Comparison of ENCODE assay signal across 12 cellular contexts in genomic region chr1:171898956-171899355, GRCh38. TPM values are rescaled to one million over a fixed set of nuclear protein-coding genes. Genes with fewer than 3 reads are reported as not detected.
A peak's percentile ranks its signal among the peaks of the same experiment; 100 is the strongest.
DNase-seq lines count a peak whose midpoint lies in the region; ATAC-seq and TF ChIP-seq lines count a peak whose summit lies in the region.
"Had no signal": no experiment of that assay in that cellular context is flagged by ENCODE, and none has a peak within 500 bp of the region (broad histone marks: within the 10 kb centered on the region; RNA-seq: fewer than 3 reads in every experiment).

No MANE protein-coding gene starts in this region.

- H3K36me3 ChIP-seq in testis (ENCODE audit: low read depth, missing control alignments) = no peaks in the 10 kb centered on the region
- H3K36me3 ChIP-seq: esophagus squamous epithelium, neutrophil had no signal

- no peak for TF ChIP-seq CTCF in brain (conservative IDR thresholded peaks at IDR 0.05)
- no peak for TF ChIP-seq CTCF in testis (IDR thresholded peaks at IDR 0.05)

- H3K9me3 ChIP-seq in testis = no peaks in the 10 kb centered on the region
- H3K9me3 ChIP-seq: esophagus squamous epithelium, neutrophil had no signal

- H3K4me1 Mint-ChIP-seq in brain = peaks cover 51% of the 10 kb centered on the region

- DNase-seq in DMS 273 (lab: John Stamatoyannopoulos, UW; ENCODE audit: unreplicated experiment) (peak; percentile 8), DMS 273 treated with DMSO at 0.1 percent for 48 hours (lab: John Stamatoyannopoulos, UW) (no peak), inferior parietal cortex (ENCODE audit: extremely low spot score) (peak; percentile 85), testis (peak; percentile 20)
- DNase-seq in stimulated activated CD4-positive, alpha-beta T cell treated with anti-CD3 and anti-CD28 coated beads, Interleukin-15, amount 100 ng/mL, for 24 hours = no peak
- no peak for DNase-seq in stimulated activated CD8-positive, alpha-beta memory T cell treated with anti-CD3 and anti-CD28 coated beads, Interleukin-4, amount 100 ng/mL, for 48 hours
- DNase-seq: esophagus squamous epithelium had no signal

- no peak overlapping the region for H3K4me3 ChIP-seq in testis
- H3K4me3 ChIP-seq: esophagus squamous epithelium had no signal

- no peaks in the 10 kb centered on the region for H3K27me3 ChIP-seq in testis
- H3K27me3 ChIP-seq: esophagus squamous epithelium, neutrophil had no signal

- no peaks in the 10 kb centered on the region for H3K27me3 Mint-ChIP-seq in brain

- no peak for TF ChIP-seq POLR2A in testis (IDR thresholded peaks at IDR 0.05)

- WGBS in testis, 2 donors = 50 to 64% methylated on average over 8 to 9 of the region's 9 CpGs

- no peak for ATAC-seq in HG02678 (IDR thresholded peaks at IDR 0.05; ENCODE audit: unreplicated experiment)
- ATAC-seq: activated T-helper 17 cell treated with anti-CD3 and anti-CD28 coated beads, Interleukin-2, amount 50 U/mL, for 72 hours had no signal

- peaks cover 0 to 6% (median 0%) of the 10 kb centered on the region in 5 experiments for H3K9me3 Mint-ChIP-seq in brain
- H3K9me3 Mint-ChIP-seq: activated T-helper 17 cell treated with anti-CD3 and anti-CD28 coated beads, Interleukin-2, amount 50 U/mL, for 72 hours had no signal

- peaks cover 5% of the 10 kb centered on the region for H3K36me3 Mint-ChIP-seq in brain

- H3K4me3 Mint-ChIP-seq in brain = peak overlapping the region; percentile 43 to 72 (median 66)
- H3K4me3 Mint-ChIP-seq: activated T-helper 17 cell treated with anti-CD3 and anti-CD28 coated beads, Interleukin-2, amount 50 U/mL, for 72 hours had no signal

- no peaks in the 10 kb centered on the region for H3K4me1 ChIP-seq in testis

- H3K27ac ChIP-seq in testis = no peak overlapping the region
- H3K27ac ChIP-seq: 22Rv1, esophagus squamous epithelium, neutrophil had no signal

- intact Hi-C loops in testis (cut with DNase I; ENCODE audit: low total_unique reads) = no loop called here

- H3K27ac Mint-ChIP-seq in brain = peak overlapping the region; percentile 44 to 96 (median 92)
- H3K27ac Mint-ChIP-seq: activated T-helper 17 cell treated with anti-CD3 and anti-CD28 coated beads, Interleukin-2, amount 50 U/mL, for 72 hours had no signal

RNA-seq across cellular contexts. Expression of gene DNM3, which starts 57.7 kb away (rescaled TPM):
- polyA plus RNA-seq in brain (ENCODE audit: insufficient read depth, low read depth, low replicate concordance) = 5.5 TPM
- total RNA-seq in testis = 10 to 100 TPM in 1 of 2 donors, 1 to 10 TPM in 1; 8.4 to 10.2 TPM
- 4.9 TPM for polyA plus RNA-seq in testis (ENCODE audit: insufficient read depth, low read depth, low replicate concordance)

Comparison
In these comparisons a context has a peak if more than half of its experiments do, and no peak if none do; other contexts are left out.
1. DNase-seq: peak in DMS 273 (single experiment), inferior parietal cortex (single experiment) and testis (single experiment); none in DMS 273 treated with DMSO at 0.1 percent for 48 hours (single experiment), stimulated activated CD4-positive, alpha-beta T cell treated with anti-CD3 and anti-CD28 coated beads, Interleukin-15, amount 100 ng/mL, for 24 hours (single experiment) and stimulated activated CD8-positive, alpha-beta memory T cell treated with anti-CD3 and anti-CD28 coated beads, Interleukin-4, amount 100 ng/mL, for 48 hours (single experiment).